In genomic region chr1:178311164-178311563, GRCh38 we compare ENCODE assay signal across 12 cellular contexts.
A peak's percentile ranks its signal among the peaks of the same experiment; 100 is the strongest.
DNase-seq lines count a peak whose midpoint lies in the region; ATAC-seq, FAIRE-seq and TF ChIP-seq lines count a peak whose summit lies in the region.
"Had no signal": no experiment of that assay in that cellular context is flagged by ENCODE, and none has a peak within 500 bp of the region (broad histone marks: within the 10 kb centered on the region; RNA-seq: fewer than 3 reads in every experiment).

No MANE protein-coding gene starts in this region.

- H3K9me3 ChIP-seq in T-helper 17 cell (ENCODE audit: control insufficient read depth, low read length, poor library complexity, severe bottlenecking) (no peaks in the 10 kb centered on the region), aorta (ENCODE audit: control insufficient read depth, low read length) (no peaks in the 10 kb centered on the region)
- H3K9me3 ChIP-seq: esophagus muscularis mucosa, ovary had no signal

- ATAC-seq in T-helper 17 cell (no peak), aorta (ENCODE audit: low FRiP score) (no peak)

- DNase-seq in H54 (ENCODE audit: insufficient read length, low spot score): no peak
- no peak for DNase-seq in T-helper 17 cell
- peak; percentile 53 for DNase-seq in fibroblast of the aortic adventitia (ENCODE audit: low read depth)
- DNase-seq in neural crest cell (ENCODE audit: low read depth, low spot score): no peak
- DNase-seq in kidney tubule cell (ENCODE audit: low spot score): no peak
- DNase-seq in aorta: no peak
- DNase-seq in activated CD4-positive, alpha-beta memory T cell treated with anti-CD3 and anti-CD28 coated beads, Interleukin-2, amount 10 ng/mL, durations not matched to agents 7 days and 5 days: no peak
- DNase-seq: activated CD4-positive, alpha-beta T cell treated with anti-CD3 and anti-CD28 coated beads, Interleukin-2, amount 50 U/mL, for 1 hour; ovary; stimulated activated naive CD4-positive, alpha-beta T cell treated with Interleukin-2 at 50 U/mL for 16 hours had no signal

- no peaks in the 10 kb centered on the region for H3K36me3 Mint-ChIP-seq in T-helper 17 cell (ENCODE audit: low read depth)
- H3K36me3 Mint-ChIP-seq in neural crest cell (ENCODE audit: low read depth): no peaks in the 10 kb centered on the region
- H3K36me3 Mint-ChIP-seq in activated CD4-positive, alpha-beta memory T cell treated with anti-CD3 and anti-CD28 coated beads, Interleukin-2, amount 10 ng/mL, durations not matched to agents 7 days and 5 days (ENCODE audit: low read depth): no peaks in the 10 kb centered on the region

- no peaks in the 10 kb centered on the region for H3K36me3 ChIP-seq in aorta (ENCODE audit: control insufficient read depth in 1 of 2, insufficient read depth in 2 of 2, low read length in 1 of 2)
- H3K36me3 ChIP-seq: esophagus muscularis mucosa, ovary had no signal

- no peak for TF ChIP-seq POLR2A in H54 (IDR thresholded peaks at IDR 0.05; ENCODE audit: low read depth, low read length)

- POLR2A ChIA-PET in activated CD4-positive, alpha-beta memory T cell treated with anti-CD3 and anti-CD28 coated beads, Interleukin-2, amount 10 ng/mL, durations not matched to agents 7 days and 5 days (lab: Charles Lee): no interaction called here

- CTCF ChIA-PET in activated CD4-positive, alpha-beta memory T cell treated with anti-CD3 and anti-CD28 coated beads, Interleukin-2, amount 10 ng/mL, durations not matched to agents 7 days and 5 days (lab: Charles Lee): interaction anchor here (1.5 to 2.7 kb wide), 6 partner anchors 11 to 230 kb away, joined by 3 to 17 read pairs (median 6); no protein-coding TSS in a partner anchor

- peak overlapping the region; percentile 55 for H3K4me3 Mint-ChIP-seq in T-helper 17 cell
- H3K4me3 Mint-ChIP-seq in neural crest cell: no peak overlapping the region
- H3K4me3 Mint-ChIP-seq in activated CD4-positive, alpha-beta memory T cell treated with anti-CD3 and anti-CD28 coated beads, Interleukin-2, amount 10 ng/mL, durations not matched to agents 7 days and 5 days: no peak overlapping the region

- peak overlapping the region; percentile 27 for H3K27ac Mint-ChIP-seq in T-helper 17 cell
- peak overlapping the region; percentile 44 for H3K27ac Mint-ChIP-seq in neural crest cell (ENCODE audit: unreplicated experiment)
- H3K27ac Mint-ChIP-seq in activated CD4-positive, alpha-beta memory T cell treated with anti-CD3 and anti-CD28 coated beads, Interleukin-2, amount 10 ng/mL, durations not matched to agents 7 days and 5 days: no peak overlapping the region

- peaks cover 22% of the 10 kb centered on the region for H3K27me3 Mint-ChIP-seq in T-helper 17 cell
- no peaks in the 10 kb centered on the region for H3K27me3 Mint-ChIP-seq in neural crest cell (ENCODE audit: low read depth)
- H3K27me3 Mint-ChIP-seq in activated CD4-positive, alpha-beta memory T cell treated with anti-CD3 and anti-CD28 coated beads, Interleukin-2, amount 10 ng/mL, durations not matched to agents 7 days and 5 days: peaks cover 3% of the 10 kb centered on the region

- peak; percentile 11 for FAIRE-seq in H54 (lab: Jason Lieb, UNC)
- FAIRE-seq: urothelium cell line had no signal

- H3K4me1 Mint-ChIP-seq in T-helper 17 cell (no peaks in the 10 kb centered on the region), neural crest cell (peaks cover 20% of the 10 kb centered on the region)
- H3K4me1 Mint-ChIP-seq in activated CD4-positive, alpha-beta memory T cell treated with anti-CD3 and anti-CD28 coated beads, Interleukin-2, amount 10 ng/mL, durations not matched to agents 7 days and 5 days: no peaks in the 10 kb centered on the region

- WGBS in aorta, 2 donors: 28 to 31% methylated on average over 1 of the region's 1 CpG

- no peaks in the 10 kb centered on the region for H3K9me3 Mint-ChIP-seq in neural crest cell
- H3K9me3 Mint-ChIP-seq in activated CD4-positive, alpha-beta memory T cell treated with anti-CD3 and anti-CD28 coated beads, Interleukin-2, amount 10 ng/mL, durations not matched to agents 7 days and 5 days: no peaks in the 10 kb centered on the region

- H3K4me1 ChIP-seq in aorta (ENCODE audit: control insufficient read depth in 1 of 2, insufficient read depth in 2 of 2, low read length in 2 of 2): peaks cover 0 to 2% of the 10 kb centered on the region in 2 donors

- H3K27ac ChIP-seq in aorta (ENCODE audit: low read depth in 1 of 2, low read length in 2 of 2): no peak overlapping the region
- H3K27ac ChIP-seq: esophagus muscularis mucosa, ovary had no signal

- no peaks in the 10 kb centered on the region for H3K27me3 ChIP-seq in aorta (ENCODE audit: control insufficient read depth in 1 of 2, insufficient read depth in 2 of 2, low read length in 1 of 2)
- H3K27me3 ChIP-seq: esophagus muscularis mucosa, ovary had no signal

- no peak overlapping the region for H3K4me3 ChIP-seq in fibroblast of the aortic adventitia (ENCODE audit: low read depth, low read length)
- no peak overlapping the region for H3K4me3 ChIP-seq in aorta (ENCODE audit: low read length in 2 of 2)
- H3K4me3 ChIP-seq: esophagus muscularis mucosa, ovary had no signal

- no peak for TF ChIP-seq CTCF in fibroblast of the aortic adventitia (IDR thresholded peaks at IDR 0.05; ENCODE audit: insufficient read depth, low read length)
- TF ChIP-seq CTCF in neural crest cell (conservative IDR thresholded peaks at IDR 0.05): no peak

- intact Hi-C loops in aorta (cut with DNase I): loop anchor here (5.0 kb wide), 1 partner anchor 191 kb away; no protein-coding TSS in a partner anchor
